ENCODE assay signal across 8 cellular contexts in genomic region chr4:26885912-26886274, GRCh38. TPM values are rescaled to one million over a fixed set of nuclear protein-coding genes. Genes with fewer than 3 reads are reported as not detected.
DNase-seq lines count a peak whose midpoint lies in the region; ATAC-seq and TF ChIP-seq lines count a peak whose summit lies in the region.

No MANE protein-coding gene starts in this region.

- peak overlapping the region; percentile 81 for H3K27ac ChIP-seq in CD4-positive, alpha-beta memory T cell (ENCODE audit: low read depth, low read length)

- H3K36me3 Mint-ChIP-seq in CD4-positive, alpha-beta memory T cell: peaks cover 0 to 1% of the 10 kb centered on the region in 2 donors
- peaks cover 3% of the 10 kb centered on the region for H3K36me3 Mint-ChIP-seq in T-helper 17 cell (ENCODE audit: low read depth)
- H3K36me3 Mint-ChIP-seq in natural killer cell: no peaks in the 10 kb centered on the region
- peaks cover 12% of the 10 kb centered on the region for H3K36me3 Mint-ChIP-seq in mesothelial cell of epicardium

- ATAC-seq in GM19035 (IDR thresholded peaks at IDR 0.05; ENCODE audit: unreplicated experiment): peak; percentile 82
- peak; percentile 79 for ATAC-seq in HG03103 (IDR thresholded peaks at IDR 0.05; ENCODE audit: low read depth, unreplicated experiment)
- ATAC-seq in T-helper 17 cell: peak; percentile 72
- peak; percentile 52 to 65 (median 65) for ATAC-seq in natural killer cell

- H3K27me3 ChIP-seq in CD4-positive, alpha-beta memory T cell (ENCODE audit: insufficient read depth, low read length): no peaks in the 10 kb centered on the region

- H3K4me1 Mint-ChIP-seq in CD4-positive, alpha-beta memory T cell: peaks cover 60 to 91% (median 72%) of the 10 kb centered on the region in 4 donors
- peaks cover 49% of the 10 kb centered on the region for H3K4me1 Mint-ChIP-seq in T-helper 17 cell
- peaks cover 70 to 73% of the 10 kb centered on the region in 2 donors for H3K4me1 Mint-ChIP-seq in natural killer cell
- H3K4me1 Mint-ChIP-seq in mesothelial cell of epicardium: peaks cover 4% of the 10 kb centered on the region

- peaks cover 0 to 3% (median 0%) of the 10 kb centered on the region in 8 donors for H3K9me3 Mint-ChIP-seq in CD4-positive, alpha-beta memory T cell
- H3K9me3 Mint-ChIP-seq in natural killer cell: no peaks in the 10 kb centered on the region
- H3K9me3 Mint-ChIP-seq in mesothelial cell of epicardium: peaks cover 7% of the 10 kb centered on the region

- H3K4me1 ChIP-seq in CD4-positive, alpha-beta memory T cell (ENCODE audit: insufficient read depth, low read length): peaks cover 78% of the 10 kb centered on the region

- H3K27ac Mint-ChIP-seq in CD4-positive, alpha-beta memory T cell: peak overlapping the region; percentile 83 to 99 (median 97)
- H3K27ac Mint-ChIP-seq in T-helper 17 cell (peak overlapping the region; percentile 100), natural killer cell (peak overlapping the region; percentile 92 to 94), mesothelial cell of epicardium (no peak overlapping the region)

- no peaks in the 10 kb centered on the region for H3K36me3 ChIP-seq in CD4-positive, alpha-beta memory T cell (ENCODE audit: insufficient read depth, low read length)

- CTCF ChIA-PET in CD4-positive, alpha-beta memory T cell (lab: Charles Lee; ENCODE audit: partially characterized antibody): interaction anchor here (0.6 to 4.8 kb wide), 11 partner anchors 11 to 555 kb away, joined by 3 to 49 read pairs (median 4); partner anchors contain the start of genes STIM2 and TBC1D19

- no peaks in the 10 kb centered on the region for H3K9me3 ChIP-seq in CD4-positive, alpha-beta memory T cell (ENCODE audit: control insufficient read depth in 1 of 2, low read length in 2 of 2)
- H3K9me3 ChIP-seq in T-helper 17 cell (ENCODE audit: control insufficient read depth, low read length, poor library complexity, severe bottlenecking): no peaks in the 10 kb centered on the region

- H3K4me3 ChIP-seq in CD4-positive, alpha-beta memory T cell (ENCODE audit: low read length in 2 of 2): peak overlapping the region; percentile 36 to 44

- no peak for TF ChIP-seq CTCF in natural killer cell (IDR thresholded peaks at IDR 0.05)
- TF ChIP-seq CTCF in mesothelial cell of epicardium (IDR thresholded peaks at IDR 0.05; ENCODE audit: unreplicated experiment): no peak

- POLR2A ChIA-PET in CD4-positive, alpha-beta memory T cell (lab: Charles Lee; ENCODE audit: partially characterized antibody): interaction anchor here (0.7 to 6.7 kb wide), 17 partner anchors 8 to 566 kb away, joined by 3 to 250 read pairs (median 6); partner anchors contain the start of genes STIM2 and TBC1D19

- intact Hi-C loops in CD4-positive, alpha-beta memory T cell (cut with micrococcal nuclease): loop anchor here (5.0 kb wide), 1 partner anchor 36 kb away; no protein-coding TSS in a partner anchor
- intact Hi-C loops in natural killer cell (cut with micrococcal nuclease): loop anchor here (1.0 to 2.0 kb wide), 2 partner anchors 8 to 15 kb away; no protein-coding TSS in a partner anchor

- peak overlapping the region; percentile 75 to 90 (median 85) for H3K4me3 Mint-ChIP-seq in CD4-positive, alpha-beta memory T cell
- peak overlapping the region; percentile 94 for H3K4me3 Mint-ChIP-seq in T-helper 17 cell
- peak overlapping the region; percentile 88 for H3K4me3 Mint-ChIP-seq in natural killer cell
- no peak overlapping the region for H3K4me3 Mint-ChIP-seq in mesothelial cell of epicardium

- H3K27me3 Mint-ChIP-seq in CD4-positive, alpha-beta memory T cell: no peaks in the 10 kb centered on the region
- H3K27me3 Mint-ChIP-seq in T-helper 17 cell: no peaks in the 10 kb centered on the region
- H3K27me3 Mint-ChIP-seq in natural killer cell (ENCODE audit: low read depth in 2 of 2): no peaks in the 10 kb centered on the region
- no peaks in the 10 kb centered on the region for H3K27me3 Mint-ChIP-seq in mesothelial cell of epicardium (ENCODE audit: low read depth)

- DNase-seq in CD4-positive, alpha-beta memory T cell: peak; percentile 73 to 83 (median 80)
- DNase-seq in T-helper 17 cell (no peak), natural killer cell (no peak), occipital lobe (lab: John Stamatoyannopoulos, UW) (no peak), mesothelial cell of epicardium (ENCODE audit: low spot score in 2 of 2, unreplicated experiment in 2 of 2) (no peak), NCI-H1436 treated with DMSO at 0.1 percent for 48 hours (lab: John Stamatoyannopoulos, UW) (no peak)

RNA-seq across cellular contexts. Expression of gene STIM2, which starts 25.3 kb away (rescaled TPM):
- total RNA-seq in CD4-positive, alpha-beta memory T cell: 10 to 100 TPM; 84.6 to 91.7 TPM
- 10 to 100 TPM; 23.8 to 40.7 TPM for polyA plus RNA-seq in CD4-positive, alpha-beta memory T cell
- total RNA-seq in T-helper 17 cell: 10 to 100 TPM; 70.1 to 73.4 TPM
- total RNA-seq in natural killer cell: 100 to 1,000 TPM in 2 of 3 donors, 10 to 100 TPM in 1; 98.3 to 104 (median 100) TPM
- total RNA-seq in occipital lobe: 25.9 TPM
- 51.0 to 52.9 TPM (median 52.5 TPM) in 3 replicates for total RNA-seq in mesothelial cell of epicardium

Comparison
In these comparisons a context has a peak if more than half of its experiments do, and no peak if none do; other contexts are left out.
1. DNase-seq: peak in CD4-positive, alpha-beta memory T cell (5 of 5); none in T-helper 17 cell (0 of 3), natural killer cell (single experiment), occipital lobe (single experiment), mesothelial cell of epicardium (0 of 2) and NCI-H1436 treated with DMSO at 0.1 percent for 48 hours (single experiment).
2. Peak in every context shown above with its lines, with median percentiles within 50 percentile points of each other: ATAC-seq.